Comparison of ENCODE assay signal across 35 cellular contexts in genomic region chr2:206565666-206566065, GRCh38.
"Had no signal": no experiment of that assay in that cellular context is flagged by ENCODE, and none has a peak within 500 bp of the region (broad histone marks: within the 10 kb centered on the region; RNA-seq: fewer than 3 reads in every experiment).

No MANE protein-coding gene starts in this region.

- H3K4me1 Mint-ChIP-seq: activated B cell treated with CpG ODN at 0.5 μM for 24 hours; activated naive CD8-positive, alpha-beta T cell treated with anti-CD3 and anti-CD28 coated beads for 36 hours; activated T-helper 17 cell treated with anti-CD3 and anti-CD28 coated beads, Interleukin-2, amount 50 U/mL, for 72 hours; central memory CD8-positive, alpha-beta T cell had no signal

- H3K9me3 ChIP-seq: MG63, SJCRH30, SK-N-SH had no signal

- H3K4me1 ChIP-seq: SJCRH30 had no signal

- H3K9ac ChIP-seq: SK-N-SH had no signal

- H3K36me3 Mint-ChIP-seq: activated naive CD8-positive, alpha-beta T cell treated with anti-CD3 and anti-CD28 coated beads for 36 hours; T-cell had no signal

- H3K9me3 Mint-ChIP-seq: activated B cell treated with CpG ODN at 0.5 μM for 24 hours; activated CD8-positive, alpha-beta T cell treated with anti-CD3 and anti-CD28 coated beads for 36 hours; activated naive CD8-positive, alpha-beta T cell treated with anti-CD3 and anti-CD28 coated beads for 36 hours; activated T-cell treated with anti-CD3 and anti-CD28 coated beads, Interleukin-2, amount 50 U/mL, for 72 hours; activated T-helper 17 cell treated with anti-CD3 and anti-CD28 coated beads, Interleukin-2, amount 50 U/mL, for 72 hours; central memory CD8-positive, alpha-beta T cell; T-cell had no signal

- H3K27ac Mint-ChIP-seq: activated B cell treated with CpG ODN at 0.5 μM for 24 hours; activated CD8-positive, alpha-beta T cell treated with anti-CD3 and anti-CD28 coated beads for 36 hours; activated naive CD8-positive, alpha-beta T cell treated with anti-CD3 and anti-CD28 coated beads for 36 hours; activated T-cell treated with anti-CD3 and anti-CD28 coated beads, Interleukin-2, amount 50 U/mL, for 72 hours; activated T-helper 17 cell treated with anti-CD3 and anti-CD28 coated beads, Interleukin-2, amount 50 U/mL, for 72 hours; T-cell had no signal

- H3K4me3 ChIP-seq: cardiac muscle cell, MG63, SJCRH30 had no signal

- H3K27me3 Mint-ChIP-seq: activated B cell treated with CpG ODN at 0.5 μM for 24 hours; activated naive CD8-positive, alpha-beta T cell treated with anti-CD3 and anti-CD28 coated beads for 36 hours; activated T-helper 17 cell treated with anti-CD3 and anti-CD28 coated beads, Interleukin-2, amount 50 U/mL, for 72 hours; central memory CD8-positive, alpha-beta T cell; T-cell had no signal

- H3K36me3 ChIP-seq: brain microvascular endothelial cell, cardiac muscle cell, MG63 had no signal

- H3K4me2 ChIP-seq: SK-N-SH had no signal

- H3K27me3 ChIP-seq: brain microvascular endothelial cell, cardiac muscle cell, MG63, SJCRH30 had no signal

- H3K27ac ChIP-seq: brain microvascular endothelial cell, cardiac muscle cell, SJCRH30, VCaP had no signal

- H3K4me3 Mint-ChIP-seq: activated B cell treated with CpG ODN at 0.5 μM for 24 hours; activated CD8-positive, alpha-beta T cell treated with anti-CD3 and anti-CD28 coated beads for 36 hours; activated naive CD8-positive, alpha-beta T cell treated with anti-CD3 and anti-CD28 coated beads for 36 hours; activated T-cell treated with anti-CD3 and anti-CD28 coated beads, Interleukin-2, amount 50 U/mL, for 72 hours; activated T-helper 17 cell treated with anti-CD3 and anti-CD28 coated beads, Interleukin-2, amount 50 U/mL, for 72 hours; central memory CD8-positive, alpha-beta T cell; T-cell had no signal

- DNase-seq: activated B cell treated with CpG ODN at 0.5 μM for 24 hours; activated CD4-positive, alpha-beta T cell treated with anti-CD3 and anti-CD28 coated beads for 1 hour; activated CD4-positive, alpha-beta T cell treated with anti-CD3 and anti-CD28 coated beads for 48 hours; activated CD4-positive, alpha-beta T cell treated with anti-CD3 and anti-CD28 coated beads, Interleukin-2, amount 50 U/mL, for 4 hours; activated CD8-positive, alpha-beta T cell treated with anti-CD3 and anti-CD28 coated beads for 36 hours; activated effector memory CD4-positive, alpha-beta T cell treated with anti-CD3 and anti-CD28 coated beads, Interleukin-2, amount 50 U/mL, for 16 hours; activated naive CD4-positive, alpha-beta T cell; activated naive CD4-positive, alpha-beta T cell treated with anti-CD3 and anti-CD28 coated beads, Interleukin-2, amount 50 U/mL, for 16 hours; activated naive CD8-positive, alpha-beta T cell treated with anti-CD3 and anti-CD28 coated beads for 36 hours; activated T-cell treated with anti-CD3 and anti-CD28 coated beads, Interleukin-2, amount 50 U/mL, for 1 hour; activated T-cell treated with anti-CD3 and anti-CD28 coated beads, Interleukin-2, amount 50 U/mL, for 72 hours; amniotic stem cell; aorta; brain microvascular endothelial cell; Kasumi-1; KG1; MG63; NCI-H1048; NCI-H1105 treated with DMSO at 0.1 percent for 48 hours; NCI-H1436; NCI-H1694 treated with DMSO at 0.1 percent for 48 hours; NCI-H2029; NCI-H345; NCI-H524 treated with DMSO at 0.1 percent for 48 hours; SHP77; SK-N-SH; T-cell; T-helper 2 cell; T-helper 9 cell had no signal

- ATAC-seq: activated CD8-positive, alpha-beta T cell treated with anti-CD3 and anti-CD28 coated beads for 36 hours; activated T-cell treated with anti-CD3 and anti-CD28 coated beads, Interleukin-2, amount 50 U/mL, for 72 hours; activated T-helper 17 cell treated with anti-CD3 and anti-CD28 coated beads, Interleukin-2, amount 50 U/mL, for 72 hours; Panc1; T-cell had no signal
